In genomic region chr19:49857061-49857833, GRCh38 we compare ENCODE assay signal across 18 cellular contexts. TPM values are rescaled to one million over a fixed set of nuclear protein-coding genes. Genes with fewer than 3 reads are reported as not detected.
DNase-seq lines count a peak whose midpoint lies in the region; ATAC-seq, FAIRE-seq and TF ChIP-seq lines count a peak whose summit lies in the region.
"Had no signal": no experiment of that assay in that cellular context is flagged by ENCODE, and none has a peak within 500 bp of the region (broad histone marks: within the 10 kb centered on the region; RNA-seq: fewer than 3 reads in every experiment).

No MANE protein-coding gene starts in this region.

- H3K27ac ChIP-seq in RWPE1 (peak overlapping the region; percentile 71), kidney (ENCODE audit: low read depth in 2 of 2, low read length in 2 of 2) (no peak overlapping the region)
- H3K27ac ChIP-seq: transverse colon had no signal

- ATAC-seq in Right ventricle myocardium inferior (no peak), left ventricle myocardium superior (no peak), GM19023 (IDR thresholded peaks at IDR 0.05; ENCODE audit: unreplicated experiment) (no peak), HG03469 (IDR thresholded peaks at IDR 0.05; ENCODE audit: unreplicated experiment) (no peak)
- ATAC-seq: T-cell had no signal

- TF ChIP-seq CTCF in RWPE1 (conservative IDR thresholded peaks at IDR 0.05; ENCODE audit: low read depth) (no peak), kidney (IDR thresholded peaks at IDR 0.05; ENCODE audit: borderline replicate concordance, extremely low read depth, insufficient read depth) (no peak)

- no peaks in the 10 kb centered on the region for H3K9me3 ChIP-seq in kidney (ENCODE audit: control insufficient read depth in 1 of 2, low read length in 2 of 2)
- H3K9me3 ChIP-seq: transverse colon had no signal

- no peak overlapping the region for H3K4me3 ChIP-seq in kidney (ENCODE audit: low read length in 2 of 2)
- H3K4me3 ChIP-seq: transverse colon had no signal

- FAIRE-seq in kidney (lab: Jason Lieb, UNC): no peak
- FAIRE-seq: RCC 7860 had no signal

- POLR2A ChIA-PET in RWPE1 (lab: Yijun Ruan, JAX; ENCODE audit: low non-redundant PET): interaction anchor here (0.6 kb wide), 1 partner anchor 843 kb away, joined by 4 read pairs; no protein-coding TSS in a partner anchor

- intact Hi-C loops in Right ventricle myocardium inferior (cut with DNase I): no loop called here
- intact Hi-C loops in left ventricle myocardium superior (cut with micrococcal nuclease): no loop called here
- intact Hi-C loops in kidney (cut with DNase I): no loop called here

- no peak overlapping the region for H3K9ac ChIP-seq in kidney (ENCODE audit: low read length in 2 of 2)

- peaks cover 6 to 9% of the 10 kb centered on the region in 2 donors for H3K4me1 ChIP-seq in kidney (ENCODE audit: control insufficient read depth in 1 of 2, insufficient read depth in 1 of 2, low read depth in 1 of 2, low read length in 2 of 2)

- peaks cover 9 to 31% of the 10 kb centered on the region in 2 donors for H3K36me3 ChIP-seq in kidney (ENCODE audit: control insufficient read depth in 1 of 2, insufficient read depth in 2 of 2, low read length in 2 of 2)

- DNase-seq in Right ventricle myocardium inferior (ENCODE audit: missing footprints) (peak; percentile 69), left ventricle myocardium superior (no peak), RWPE1 (ENCODE audit: low spot score) (no peak), kidney (peak; percentile 75), hepatic stellate cell (ENCODE audit: low spot score) (no peak), dermis blood vessel endothelial cell (no peak)
- DNase-seq: activated CD8-positive, alpha-beta memory T cell treated with anti-CD3 and anti-CD28 coated beads, Interleukin-2, amount 50 U/mL, for 48 hours; activated naive CD4-positive, alpha-beta T cell treated with anti-CD3 and anti-CD28 coated beads, Interleukin-2, amount 10 ng/mL, durations not matched to agents 7 days and 5 days; head of caudate nucleus; islet precursor cell; NCI-H187 treated with DMSO at 0.1 percent for 48 hours; occipital lobe; stimulated activated CD4-positive, alpha-beta T cell treated with anti-CD3 and anti-CD28 coated beads, Interleukin-4, amount 100 ng/mL, for 4 hours; T-cell; transverse colon had no signal

- CTCF ChIA-PET in RWPE1 (lab: Yijun Ruan, JAX): no interaction called here

RNA-seq across cellular contexts. Expression of gene PTOV1, which starts 6.3 kb away (rescaled TPM):
- 122 TPM for total RNA-seq in Right ventricle myocardium inferior
- total RNA-seq in left ventricle myocardium superior: 127 TPM
- total RNA-seq in kidney: 118 TPM
- polyA plus RNA-seq in kidney (ENCODE audit: insufficient read depth, low read depth, low replicate concordance): 235 TPM
- 57.2 and 72.9 TPM in 2 replicates for total RNA-seq in dermis blood vessel endothelial cell

RNA-seq across cellular contexts. Expression of gene PNKP, which starts 10.1 kb away (rescaled TPM):
- total RNA-seq in Right ventricle myocardium inferior (36.9 TPM), left ventricle myocardium superior (39.1 TPM), kidney (101 TPM), dermis blood vessel endothelial cell (44.3 and 60.4 TPM in 2 replicates)
- polyA plus RNA-seq in kidney (ENCODE audit: insufficient read depth, low read depth, low replicate concordance): 45.5 TPM

RNA-seq across cellular contexts. Expression of gene AKT1S1, which starts 19.9 kb away (rescaled TPM):
- 37.2 TPM for total RNA-seq in Right ventricle myocardium inferior
- total RNA-seq in left ventricle myocardium superior: 41.2 TPM
- total RNA-seq in kidney: 33.7 TPM
- 47.2 TPM for polyA plus RNA-seq in kidney (ENCODE audit: insufficient read depth, low read depth, low replicate concordance)
- 9.9 and 13.0 TPM in 2 replicates for total RNA-seq in dermis blood vessel endothelial cell

RNA-seq across cellular contexts. Expression of gene TBC1D17, which starts 20.3 kb away (rescaled TPM):
- 44.9 TPM for total RNA-seq in Right ventricle myocardium inferior
- total RNA-seq in left ventricle myocardium superior: 47.7 TPM
- total RNA-seq in kidney: 43.6 TPM
- polyA plus RNA-seq in kidney (ENCODE audit: insufficient read depth, low read depth, low replicate concordance): 34.8 TPM
- 7.5 and 13.8 TPM in 2 replicates for total RNA-seq in dermis blood vessel endothelial cell

RNA-seq across cellular contexts. Expression of gene MED25, which starts 39.2 kb away (rescaled TPM):
- total RNA-seq in Right ventricle myocardium inferior (70.4 TPM), left ventricle myocardium superior (68.5 TPM), kidney (53.2 TPM), dermis blood vessel endothelial cell (13.4 and 34.4 TPM in 2 replicates)
- polyA plus RNA-seq in kidney (ENCODE audit: insufficient read depth, low read depth, low replicate concordance): 37.3 TPM

Comparison
In these comparisons a context has a peak if more than half of its experiments do, and no peak if none do; other contexts are left out.
1. DNase-seq: peak in Right ventricle myocardium inferior (single experiment) and kidney (single experiment); none in left ventricle myocardium superior (single experiment), RWPE1 (single experiment), hepatic stellate cell (single experiment) and dermis blood vessel endothelial cell (single experiment).